1 cellular context compared by ENCODE assay signal in the genomic region with DNA sequence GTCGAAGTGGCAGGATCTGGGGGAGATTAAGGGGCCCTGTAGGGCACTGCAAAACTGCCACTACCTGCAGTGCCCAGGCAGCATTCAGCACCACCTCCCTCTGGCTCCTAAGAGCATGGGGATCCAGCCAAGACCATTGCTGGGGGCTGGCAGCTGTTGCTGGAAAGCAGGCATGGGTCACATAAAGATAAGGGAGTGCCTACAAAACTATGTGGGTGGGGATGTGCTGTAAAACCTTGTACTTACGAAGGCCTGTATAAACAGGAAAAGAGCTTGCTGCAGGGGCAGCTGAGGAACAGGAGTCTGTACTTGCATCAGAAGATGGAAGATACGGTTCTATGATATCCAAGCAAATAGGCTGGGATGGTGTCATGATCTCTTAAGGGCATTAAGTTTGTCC.
TF ChIP-seq lines count a peak whose summit lies in the region.

No MANE protein-coding gene starts in this region.

TF ChIP-seq in GM12891, 5 proteins besides CTCF, POLR2A, EP300 and RAD21:
- no peak for TF ChIP-seq TAF1 (IDR thresholded peaks at IDR 0.05; ENCODE audit: low read depth, low read length)
- no peak for TF ChIP-seq POU2F2 (IDR thresholded peaks at IDR 0.05; ENCODE audit: low read depth, low read length)
- TF ChIP-seq POLR2AphosphoS5 (IDR thresholded peaks at IDR 0.05; ENCODE audit: low read depth, low read length) = no peak
- no peak for TF ChIP-seq PAX5 (IDR thresholded peaks at IDR 0.05; ENCODE audit: insufficient read depth, low read length, severe bottlenecking)
- no peak for TF ChIP-seq SPI1 (IDR thresholded peaks at IDR 0.05; ENCODE audit: low read depth, low read length)
